9 cellular contexts compared by ENCODE assay signal in genomic region chr15:42730135-42730534, GRCh38.
"Had no signal": no experiment of that assay in that cellular context is flagged by ENCODE, and none has a peak within 500 bp of the region (broad histone marks: within the 10 kb centered on the region; RNA-seq: fewer than 3 reads in every experiment).

No MANE protein-coding gene starts in this region.

- ATAC-seq: left colon, lower lobe of right lung, right lobe of liver, T-helper 17 cell had no signal

- H3K9me3 Mint-ChIP-seq: activated T-helper 1 cell treated with anti-CD3 and anti-CD28 coated beads, Interleukin-12 subunit alpha, Interleukin-12 subunit beta, Interleukin-2, Interleukin-4 antibody, amounts not matched to agents 30 ng/mL and 10 ng/mL and 1 ng/mL, durations not matched to agents 14 hours and 24 hours and 36 hours; nephron had no signal

- DNase-seq: activated CD4-positive, alpha-beta T cell treated with anti-CD3 and anti-CD28 coated beads for 48 hours; activated naive CD4-positive, alpha-beta T cell treated with Interleukin-2 at 50 U/mL for 16 hours; left colon; lower lobe of right lung; right lobe of liver; T-helper 17 cell had no signal

- H3K27ac Mint-ChIP-seq: activated T-helper 1 cell treated with anti-CD3 and anti-CD28 coated beads, Interleukin-12 subunit alpha, Interleukin-12 subunit beta, Interleukin-2, Interleukin-4 antibody, amounts not matched to agents 30 ng/mL and 10 ng/mL and 1 ng/mL, durations not matched to agents 14 hours and 24 hours and 36 hours; nephron; T-helper 17 cell had no signal

- H3K4me3 ChIP-seq: ascending aorta, lower lobe of right lung, right lobe of liver had no signal

- H3K4me3 Mint-ChIP-seq: activated T-helper 1 cell treated with anti-CD3 and anti-CD28 coated beads, Interleukin-12 subunit alpha, Interleukin-12 subunit beta, Interleukin-2, Interleukin-4 antibody, amounts not matched to agents 30 ng/mL and 10 ng/mL and 1 ng/mL, durations not matched to agents 14 hours and 24 hours and 36 hours; nephron; T-helper 17 cell had no signal

- H3K27me3 Mint-ChIP-seq: T-helper 17 cell had no signal
